In genomic region chr2:33214857-33215256, GRCh38 we compare ENCODE assay signal across 15 cellular contexts.
A peak's percentile ranks its signal among the peaks of the same experiment; 100 is the strongest.
DNase-seq lines count a peak whose midpoint lies in the region; ATAC-seq and TF ChIP-seq lines count a peak whose summit lies in the region.
"Had no signal": no experiment of that assay in that cellular context is flagged by ENCODE, and none has a peak within 500 bp of the region (broad histone marks: within the 10 kb centered on the region; RNA-seq: fewer than 3 reads in every experiment).

No MANE protein-coding gene starts in this region.

- H3K36me3 Mint-ChIP-seq in Caco-2 (ENCODE audit: insufficient read depth, unreplicated experiment): no peaks in the 10 kb centered on the region
- H3K36me3 Mint-ChIP-seq: activated naive CD8-positive, alpha-beta T cell treated with anti-CD3 and anti-CD28 coated beads, Interleukin-2, amount 10 ng/mL, durations not matched to agents 7 days and 5 days had no signal

- no peaks in the 10 kb centered on the region for H3K9me3 ChIP-seq in Caco-2
- H3K9me3 ChIP-seq in esophagus squamous epithelium: no peaks in the 10 kb centered on the region
- no peaks in the 10 kb centered on the region for H3K9me3 ChIP-seq in suprapubic skin
- H3K9me3 ChIP-seq: neutrophil had no signal

- no peaks in the 10 kb centered on the region for H3K27me3 Mint-ChIP-seq in Caco-2 (ENCODE audit: insufficient read depth, unreplicated experiment)

- H3K27ac ChIP-seq in coronary artery (peak overlapping the region; percentile 84 to 95), esophagus squamous epithelium (no peak overlapping the region), suprapubic skin (no peak overlapping the region)
- H3K27ac ChIP-seq: neutrophil, VCaP had no signal

- TF ChIP-seq CTCF in Caco-2 (IDR thresholded peaks at IDR 0.05; ENCODE audit: insufficient read depth in 1 of 2, low read depth in 1 of 2, low read length in 1 of 2, severe bottlenecking in 1 of 2, unreplicated experiment in 1 of 2) (no peak), coronary artery (IDR thresholded peaks at IDR 0.05) (no peak), esophagus squamous epithelium (IDR thresholded peaks at IDR 0.05) (no peak), suprapubic skin (IDR thresholded peaks at IDR 0.05) (no peak)

- TF ChIP-seq EP300 in suprapubic skin (IDR thresholded peaks at IDR 0.05): no peak

- TF ChIP-seq POLR2A in esophagus squamous epithelium (IDR thresholded peaks at IDR 0.05) (no peak), suprapubic skin (IDR thresholded peaks at IDR 0.05) (no peak)

- H3K9me3 Mint-ChIP-seq in Caco-2 (ENCODE audit: unreplicated experiment): no peaks in the 10 kb centered on the region
- H3K9me3 Mint-ChIP-seq: activated naive CD8-positive, alpha-beta T cell treated with anti-CD3 and anti-CD28 coated beads, Interleukin-2, amount 10 ng/mL, durations not matched to agents 7 days and 5 days had no signal

- CTCF ChIA-PET in Caco-2 (lab: Charles Lee): no interaction called here

- no peak overlapping the region for H3K4me3 Mint-ChIP-seq in Caco-2 (ENCODE audit: unreplicated experiment)
- H3K4me3 Mint-ChIP-seq: activated CD8-positive, alpha-beta T cell treated with anti-CD3 and anti-CD28 coated beads, Interleukin-2, amount 10 ng/mL, durations not matched to agents 7 days and 5 days; activated naive CD8-positive, alpha-beta T cell treated with anti-CD3 and anti-CD28 coated beads, Interleukin-2, amount 10 ng/mL, durations not matched to agents 7 days and 5 days had no signal

- H3K36me3 ChIP-seq in Caco-2 (ENCODE audit: control insufficient read depth, insufficient read depth, low read length) (no peaks in the 10 kb centered on the region), esophagus squamous epithelium (no peaks in the 10 kb centered on the region), suprapubic skin (no peaks in the 10 kb centered on the region)
- H3K36me3 ChIP-seq: neutrophil had no signal

- DNase-seq in Caco-2 (no peak), NCI-H2171 treated with DMSO at 0.1 percent for 48 hours (lab: John Stamatoyannopoulos, UW) (peak; percentile 89), coronary artery (ENCODE audit: low spot score) (no peak), retina (peak; percentile 19), HPDE6-E6E7 (ENCODE audit: extremely low spot score) (no peak), esophagus squamous epithelium (lab: John Stamatoyannopoulos, UW) (no peak), suprapubic skin (ENCODE audit: low spot score in 2 of 2) (no peak)
- DNase-seq: activated CD8-positive, alpha-beta T cell treated with anti-CD3 and anti-CD28 coated beads, Interleukin-2, amount 10 ng/mL, durations not matched to agents 7 days and 5 days; activated naive CD8-positive, alpha-beta T cell treated with anti-CD3 and anti-CD28 coated beads, Interleukin-2, amount 10 ng/mL, durations not matched to agents 7 days and 5 days; AML-193; NCI-H2081 treated with DMSO at 0.1 percent for 48 hours had no signal

- intact Hi-C loops in Caco-2 (cut with micrococcal nuclease; ENCODE audit: unreplicated experiment): no loop called here
- intact Hi-C loops in esophagus squamous epithelium (cut with DNase I): no loop called here

- WGBS in esophagus squamous epithelium, 2 donors: 85 to 86% methylated on average over 6 of the region's 6 CpGs
- WGBS in suprapubic skin: 82% methylated on average over 6 of the region's 6 CpGs

- POLR2A ChIA-PET in Caco-2 (lab: Charles Lee): no interaction called here

- ATAC-seq in HG02970 (IDR thresholded peaks at IDR 0.05; ENCODE audit: low FRiP score, unreplicated experiment): no peak
- ATAC-seq: activated CD8-positive, alpha-beta T cell treated with anti-CD3 and anti-CD28 coated beads, Interleukin-2, amount 10 ng/mL, durations not matched to agents 7 days and 5 days; GM12878 had no signal

- H3K4me3 ChIP-seq in Caco-2 (ENCODE audit: low read depth, low read length): no peak overlapping the region
- no peak overlapping the region for H3K4me3 ChIP-seq in coronary artery
- H3K4me3 ChIP-seq in esophagus squamous epithelium: no peak overlapping the region
- H3K4me3 ChIP-seq in suprapubic skin: no peak overlapping the region
- H3K4me3 ChIP-seq: GM12878 had no signal

- peaks cover 40% of the 10 kb centered on the region for H3K4me1 Mint-ChIP-seq in Caco-2 (ENCODE audit: low read depth, unreplicated experiment)

- no peaks in the 10 kb centered on the region for H3K27me3 ChIP-seq in Caco-2 (replicated peaks; ENCODE audit: control insufficient read depth, insufficient read depth, low read length)
- H3K27me3 ChIP-seq in esophagus squamous epithelium: no peaks in the 10 kb centered on the region
- no peaks in the 10 kb centered on the region for H3K27me3 ChIP-seq in suprapubic skin
- H3K27me3 ChIP-seq: neutrophil had no signal

- TSS peak; percentile 47 for BruUV-seq in Caco-2 (replicated peaks; lab: Mats Ljungman, UMichigan)

- peak overlapping the region; percentile 72 for H3K27ac Mint-ChIP-seq in Caco-2 (ENCODE audit: unreplicated experiment)
- H3K27ac Mint-ChIP-seq: activated CD8-positive, alpha-beta T cell treated with anti-CD3 and anti-CD28 coated beads, Interleukin-2, amount 10 ng/mL, durations not matched to agents 7 days and 5 days; activated naive CD8-positive, alpha-beta T cell treated with anti-CD3 and anti-CD28 coated beads, Interleukin-2, amount 10 ng/mL, durations not matched to agents 7 days and 5 days had no signal

- H3K4me1 ChIP-seq in Caco-2: peaks cover 36% of the 10 kb centered on the region
- H3K4me1 ChIP-seq in esophagus squamous epithelium: peaks cover 0 to 24% (median 18%) of the 10 kb centered on the region in 3 donors
- peaks cover 10% of the 10 kb centered on the region for H3K4me1 ChIP-seq in suprapubic skin

Comparison
In these comparisons a context has a peak if more than half of its experiments do, and no peak if none do; other contexts are left out.
1. DNase-seq: peak in NCI-H2171 treated with DMSO at 0.1 percent for 48 hours (single experiment) and retina (single experiment); none in Caco-2 (0 of 2), coronary artery (single experiment), HPDE6-E6E7 (single experiment), esophagus squamous epithelium (single experiment) and suprapubic skin (0 of 2).
2. H3K27ac ChIP-seq: peak in coronary artery (2 of 2); none in esophagus squamous epithelium (0 of 4) and suprapubic skin (single experiment).